In the genomic region with DNA sequence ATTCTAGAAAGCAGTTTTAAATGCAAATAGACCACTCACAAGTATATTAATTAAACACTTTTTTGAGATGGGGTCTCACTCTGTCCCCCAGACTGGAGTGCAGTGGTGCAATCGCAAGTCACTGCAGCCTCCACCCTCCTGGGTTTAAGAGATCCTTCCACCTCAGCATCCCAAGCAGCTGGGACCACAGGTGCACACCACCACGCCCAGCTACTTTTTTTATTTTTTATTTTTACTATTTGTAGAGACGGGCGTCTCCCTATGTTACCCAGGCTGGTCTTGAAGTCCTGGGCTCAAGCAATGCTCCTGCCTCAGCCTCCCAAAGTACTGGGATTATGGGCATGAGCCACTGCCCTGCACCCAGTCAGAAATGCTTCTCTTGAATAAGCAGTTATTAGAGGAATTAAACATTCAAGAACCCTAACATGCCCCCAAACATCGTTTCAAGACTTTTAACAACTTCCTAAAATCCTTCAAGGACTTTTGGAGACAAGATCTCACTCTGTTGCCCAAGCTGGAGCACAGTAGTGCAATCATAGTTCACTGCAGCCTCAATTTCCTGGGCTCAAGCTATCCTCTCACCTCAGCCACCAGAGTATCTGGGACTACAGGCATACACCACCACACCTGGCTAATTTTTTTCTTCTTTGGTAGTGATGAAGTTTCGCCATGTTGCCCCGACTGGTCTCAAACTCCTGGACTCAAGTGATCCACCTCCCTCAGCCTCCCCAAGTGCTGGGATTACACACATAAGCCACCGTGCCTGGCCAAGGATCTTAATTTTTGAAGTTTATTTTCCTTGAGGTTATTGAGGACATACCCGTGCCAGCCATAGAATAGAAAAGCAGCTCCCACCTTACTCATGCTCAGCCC, we compare ENCODE assay signal across 1 cellular context.
TF ChIP-seq lines count a peak whose summit lies in the region.

No MANE protein-coding gene starts in this region.

TF ChIP-seq in GM12878, 131 proteins besides CTCF, POLR2A, EP300 and RAD21:
- TF ChIP-seq MYC (IDR thresholded peaks at IDR 0.05; ENCODE audit: insufficient read depth, insufficient read length, insufficient replicate concordance, low read length, severe bottlenecking), result no peak
- TF ChIP-seq POLR2AphosphoS5 (IDR thresholded peaks at IDR 0.05; ENCODE audit: low read length), result peak; percentile 73; the same call in 1 of the 2 replicates
- TF ChIP-seq BACH1 (IDR thresholded peaks at IDR 0.05; ENCODE audit: borderline replicate concordance), result 0 out of 2 replicates have a peak, but pooled peaks have one; percentile 26
TF ChIP-seq in GM12878: peak in this region for 2.
